9 cellular contexts compared by ENCODE assay signal in genomic region chr7:81447351-81447952, GRCh38.
DNase-seq lines count a peak whose midpoint lies in the region; ATAC-seq and TF ChIP-seq lines count a peak whose summit lies in the region.
"Had no signal": no experiment of that assay in that cellular context is flagged by ENCODE, and none has a peak within 500 bp of the region (broad histone marks: within the 10 kb centered on the region; RNA-seq: fewer than 3 reads in every experiment).

No MANE protein-coding gene starts in this region.

- no peaks in the 10 kb centered on the region for H3K27me3 ChIP-seq in OCI-LY3 (ENCODE audit: low read depth, low read length)

- no peaks in the 10 kb centered on the region for H3K36me3 Mint-ChIP-seq in HFFc6 (ENCODE audit: low read depth)
- H3K36me3 Mint-ChIP-seq in activated CD4-positive, alpha-beta T cell treated with anti-CD3 and anti-CD28 coated beads, Interleukin-2, amount 10 ng/mL, durations not matched to agents 7 days and 5 days (ENCODE audit: low read depth) = no peaks in the 10 kb centered on the region

- no peaks in the 10 kb centered on the region; the same call in 1 of the 2 replicates for H3K27me3 Mint-ChIP-seq in HFFc6 (ENCODE audit: insufficient read depth)
- H3K27me3 Mint-ChIP-seq in activated CD4-positive, alpha-beta T cell treated with anti-CD3 and anti-CD28 coated beads, Interleukin-2, amount 10 ng/mL, durations not matched to agents 7 days and 5 days = no peaks in the 10 kb centered on the region

- H3K36me3 ChIP-seq in OCI-LY3 (replicated peaks; ENCODE audit: low read depth, low read length) = no peaks in the 10 kb centered on the region

- no peak overlapping the region for H3K9ac ChIP-seq in OCI-LY3 (ENCODE audit: low read length)

- ATAC-seq in GM18498 (IDR thresholded peaks at IDR 0.05; ENCODE audit: unreplicated experiment) = no peak

- no peak overlapping the region for H3K27ac ChIP-seq in OCI-LY3 (ENCODE audit: low read length)
- no peak overlapping the region for H3K27ac ChIP-seq in epithelial cell of prostate

- H3K4me1 ChIP-seq in OCI-LY3 (ENCODE audit: low read length) = no peaks in the 10 kb centered on the region

- H3K9me3 Mint-ChIP-seq in HFFc6 = no peaks in the 10 kb centered on the region
- H3K9me3 Mint-ChIP-seq in activated CD4-positive, alpha-beta T cell treated with anti-CD3 and anti-CD28 coated beads, Interleukin-2, amount 10 ng/mL, durations not matched to agents 7 days and 5 days = no peaks in the 10 kb centered on the region
- H3K9me3 Mint-ChIP-seq: stimulated activated naive CD8-positive, alpha-beta T cell treated with anti-CD3 and anti-CD28 coated beads, Interleukin-15, Interleukin-2, amounts not matched to agents 100 ng/mL and 50 ng/mL, for 24 hours had no signal

- no peak overlapping the region for H3K27ac Mint-ChIP-seq in HFFc6
- no peak overlapping the region for H3K27ac Mint-ChIP-seq in activated CD4-positive, alpha-beta T cell treated with anti-CD3 and anti-CD28 coated beads, Interleukin-2, amount 10 ng/mL, durations not matched to agents 7 days and 5 days
- H3K27ac Mint-ChIP-seq: stimulated activated naive CD8-positive, alpha-beta T cell treated with anti-CD3 and anti-CD28 coated beads, Interleukin-15, Interleukin-2, amounts not matched to agents 100 ng/mL and 50 ng/mL, for 24 hours had no signal

- H3K4me3 ChIP-seq in OCI-LY3 (ENCODE audit: low read length) (no peak overlapping the region), retinal pigment epithelial cell (ENCODE audit: low read length) (no peak overlapping the region)

- no peak overlapping the region for H3K4me2 ChIP-seq in OCI-LY3 (ENCODE audit: low read length)

- POLR2A ChIA-PET in activated CD4-positive, alpha-beta T cell treated with anti-CD3 and anti-CD28 coated beads, Interleukin-2, amount 10 ng/mL, durations not matched to agents 7 days and 5 days (lab: Charles Lee) = no interaction called here

- H3K79me2 ChIP-seq in OCI-LY3 (ENCODE audit: low read length) = no peaks in the 10 kb centered on the region

- peak overlapping the region; percentile 39; the same call in 1 of the 2 replicates for H2AFZ ChIP-seq in OCI-LY3 (ENCODE audit: low read depth, low read length)

- DNase-seq in AG08395 (ENCODE audit: low spot score) = peak; percentile 62
- DNase-seq in HFFc6 = peak; percentile 63
- DNase-seq in epithelial cell of prostate (ENCODE audit: low read depth, low spot score) = peak; percentile 22
- peak; percentile 54 for DNase-seq in retinal pigment epithelial cell (ENCODE audit: low read depth)
- no peak for DNase-seq in activated CD4-positive, alpha-beta T cell treated with anti-CD3 and anti-CD28 coated beads, Interleukin-2, amount 10 ng/mL, durations not matched to agents 7 days and 5 days
- no peak for DNase-seq in GM19238 (ENCODE audit: insufficient read length, low spot score)

- H3K9me3 ChIP-seq in OCI-LY3 (ENCODE audit: insufficient read depth, low read length) = no peaks in the 10 kb centered on the region

- CTCF ChIA-PET in activated CD4-positive, alpha-beta T cell treated with anti-CD3 and anti-CD28 coated beads, Interleukin-2, amount 10 ng/mL, durations not matched to agents 7 days and 5 days (lab: Charles Lee) = no interaction called here

- no peak overlapping the region for H3K4me3 Mint-ChIP-seq in HFFc6
- H3K4me3 Mint-ChIP-seq in activated CD4-positive, alpha-beta T cell treated with anti-CD3 and anti-CD28 coated beads, Interleukin-2, amount 10 ng/mL, durations not matched to agents 7 days and 5 days = no peak overlapping the region
- H3K4me3 Mint-ChIP-seq: stimulated activated naive CD8-positive, alpha-beta T cell treated with anti-CD3 and anti-CD28 coated beads, Interleukin-15, Interleukin-2, amounts not matched to agents 100 ng/mL and 50 ng/mL, for 24 hours had no signal

- H4K20me1 ChIP-seq in OCI-LY3 (ENCODE audit: insufficient read depth, low read length) = no peaks in the 10 kb centered on the region

- peak; percentile 83 for TF ChIP-seq CTCF in HFFc6 (IDR thresholded peaks at IDR 0.05)
- peak; percentile 73 for TF ChIP-seq CTCF in OCI-LY3 (IDR thresholded peaks at IDR 0.05; ENCODE audit: low read depth, low read length)
- peak; percentile 64 for TF ChIP-seq CTCF in retinal pigment epithelial cell (conservative IDR thresholded peaks at IDR 0.05; ENCODE audit: low read depth, low read length)

- peaks cover 7% of the 10 kb centered on the region; the same call in 1 of the 2 replicates for H3K4me1 Mint-ChIP-seq in HFFc6 (ENCODE audit: low read depth)
- no peaks in the 10 kb centered on the region for H3K4me1 Mint-ChIP-seq in activated CD4-positive, alpha-beta T cell treated with anti-CD3 and anti-CD28 coated beads, Interleukin-2, amount 10 ng/mL, durations not matched to agents 7 days and 5 days

Comparison
In these comparisons a context has a peak if more than half of its experiments do, and no peak if none do; other contexts are left out.
1. DNase-seq: peak in AG08395 (single experiment), HFFc6 (single experiment), epithelial cell of prostate (single experiment) and retinal pigment epithelial cell (single experiment); none in activated CD4-positive, alpha-beta T cell treated with anti-CD3 and anti-CD28 coated beads, Interleukin-2, amount 10 ng/mL, durations not matched to agents 7 days and 5 days (single experiment) and GM19238 (single experiment).
2. Peak in every context shown above with its lines, with median percentiles within 50 percentile points of each other: CTCF ChIP-seq.